In genomic region chr3:81823086-81823485, GRCh38 we compare ENCODE assay signal across 13 cellular contexts.
DNase-seq lines count a peak whose midpoint lies in the region; ATAC-seq and TF ChIP-seq lines count a peak whose summit lies in the region.
"Had no signal": no experiment of that assay in that cellular context is flagged by ENCODE, and none has a peak within 500 bp of the region (broad histone marks: within the 10 kb centered on the region; RNA-seq: fewer than 3 reads in every experiment).

No MANE protein-coding gene starts in this region.

- H3K36me3 Mint-ChIP-seq in WTC11: peaks cover 7% of the 10 kb centered on the region
- H3K36me3 Mint-ChIP-seq: CD4-positive, CD25-positive, alpha-beta regulatory T cell had no signal

- CTCF ChIA-PET in WTC11 (lab: Charles Lee): no interaction called here

- in situ Hi-C loops in gastrocnemius medialis (cut with MboI; ENCODE audit: low sequenced_read_pairs in 4 of 4): no loop called here

- no peak overlapping the region for H3K4me3 ChIP-seq in right atrium auricular region
- H3K4me3 ChIP-seq in BLaER1 treated with 17β-estradiol and CSF1 and Interleukin-3, amounts not matched to agents 10 nM and 100 nM: no peak overlapping the region
- H3K4me3 ChIP-seq in gastrocnemius medialis: no peak overlapping the region
- H3K4me3 ChIP-seq: BLaER1, HAP-1 had no signal

- H3K27me3 ChIP-seq in right atrium auricular region: no peaks in the 10 kb centered on the region
- no peaks in the 10 kb centered on the region for H3K27me3 ChIP-seq in BLaER1 treated with 17β-estradiol and CSF1 and Interleukin-3, amounts not matched to agents 10 nM and 100 nM
- no peaks in the 10 kb centered on the region for H3K27me3 ChIP-seq in gastrocnemius medialis
- H3K27me3 ChIP-seq: BLaER1 had no signal

- POLR2A ChIA-PET in WTC11 (lab: Charles Lee): no interaction called here

- H4K20me1 ChIP-seq in BLaER1 treated with 17β-estradiol and CSF1 and Interleukin-3, amounts not matched to agents 10 nM and 100 nM: no peaks in the 10 kb centered on the region
- H4K20me1 ChIP-seq: BLaER1 had no signal

- no peak overlapping the region for H3K27ac Mint-ChIP-seq in WTC11
- H3K27ac Mint-ChIP-seq: CD4-positive, CD25-positive, alpha-beta regulatory T cell had no signal

- H3K27ac ChIP-seq in right atrium auricular region (no peak overlapping the region), gastrocnemius medialis (peak overlapping the region in 3 of 4 donors; percentile 51 to 74 (median 51))
- H3K27ac ChIP-seq in BLaER1 treated with 17β-estradiol and CSF1 and Interleukin-3, amounts not matched to agents 10 nM and 100 nM: peak overlapping the region in 7 of 11 experiments; percentile 16 to 78 (median 66); a peak in 12 of 22 replicates
- H3K27ac ChIP-seq: 22Rv1, BLaER1 had no signal

- H3K9me3 ChIP-seq in right atrium auricular region (peaks cover 0 to 10% of the 10 kb centered on the region in 2 donors), gastrocnemius medialis (no peaks in the 10 kb centered on the region)
- peaks cover 0 to 15% (median 6%) of the 10 kb centered on the region in 11 experiments; a peak in 9 of 22 replicates for H3K9me3 ChIP-seq in BLaER1 treated with 17β-estradiol and CSF1 and Interleukin-3, amounts not matched to agents 10 nM and 100 nM (replicated peaks in 1 of 11)
- H3K9me3 ChIP-seq: BLaER1, HAP-1 had no signal

- peak overlapping the region in 7 of 11 experiments; percentile 55 to 85 (median 77); a peak in 15 of 22 replicates for H3K4me2 ChIP-seq in BLaER1 treated with 17β-estradiol and CSF1 and Interleukin-3, amounts not matched to agents 10 nM and 100 nM

- no peak overlapping the region for H3K9ac ChIP-seq in BLaER1 treated with 17β-estradiol and CSF1 and Interleukin-3, amounts not matched to agents 10 nM and 100 nM
- H3K9ac ChIP-seq: BLaER1 had no signal

- no peaks in the 10 kb centered on the region for H3K36me3 ChIP-seq in right atrium auricular region
- no peaks in the 10 kb centered on the region for H3K36me3 ChIP-seq in BLaER1 treated with 17β-estradiol and CSF1 and Interleukin-3, amounts not matched to agents 10 nM and 100 nM
- H3K36me3 ChIP-seq in gastrocnemius medialis: no peaks in the 10 kb centered on the region
- H3K36me3 ChIP-seq: BLaER1, HAP-1 had no signal

- H3K9me3 Mint-ChIP-seq in WTC11: peaks cover 25% of the 10 kb centered on the region

- intact Hi-C loops in Right ventricle myocardium superior (cut with DNase I): no loop called here
- intact Hi-C loops in gastrocnemius medialis (cut with DNase I; ENCODE audit: low total_unique reads): no loop called here

- peaks cover 0 to 10% of the 10 kb centered on the region in 2 donors for H3K4me1 ChIP-seq in right atrium auricular region
- H3K4me1 ChIP-seq in BLaER1 treated with 17β-estradiol and CSF1 and Interleukin-3, amounts not matched to agents 10 nM and 100 nM: peaks cover 10 to 27% (median 18%) of the 10 kb centered on the region in 10 experiments
- peaks cover 0 to 9% of the 10 kb centered on the region in 2 donors for H3K4me1 ChIP-seq in gastrocnemius medialis

- no peak for TF ChIP-seq POLR2A in gastrocnemius medialis (IDR thresholded peaks at IDR 0.05)

- no peak overlapping the region for H3K4me3 Mint-ChIP-seq in WTC11
- H3K4me3 Mint-ChIP-seq: CD4-positive, CD25-positive, alpha-beta regulatory T cell had no signal

- H3K4me1 Mint-ChIP-seq in WTC11: peaks cover 27% of the 10 kb centered on the region
- H3K4me1 Mint-ChIP-seq: CD4-positive, CD25-positive, alpha-beta regulatory T cell had no signal

- ATAC-seq in Right ventricle myocardium superior (ENCODE audit: poor library complexity): peak; percentile 58
- ATAC-seq in WTC11: peak; percentile 20; the same call in 1 of the 2 replicates
- no peak for ATAC-seq in gastrocnemius medialis
- ATAC-seq in HG03432 (IDR thresholded peaks at IDR 0.05; ENCODE audit: unreplicated experiment): no peak
- no peak for ATAC-seq in HG02981 (IDR thresholded peaks at IDR 0.05; ENCODE audit: unreplicated experiment)

- DNase-seq in Right ventricle myocardium superior (no peak), right atrium auricular region (ENCODE audit: low spot score) (no peak), WTC11 (ENCODE audit: low spot score) (no peak), gastrocnemius medialis (no peak)
- DNase-seq: CD4-positive, CD25-positive, alpha-beta regulatory T cell; GF-D8; IMR-90 had no signal

- TF ChIP-seq CTCF in right atrium auricular region (IDR thresholded peaks at IDR 0.05) (no peak), WTC11 (IDR thresholded peaks at IDR 0.05) (no peak), gastrocnemius medialis (IDR thresholded peaks at IDR 0.05 in 4 of 5, conservative IDR thresholded peaks at IDR 0.05 in 1 of 5) (no peak)

- H3K27me3 Mint-ChIP-seq in WTC11 (ENCODE audit: low read depth): no peaks in the 10 kb centered on the region
- H3K27me3 Mint-ChIP-seq: CD4-positive, CD25-positive, alpha-beta regulatory T cell had no signal

TF ChIP-seq in WTC11, 78 proteins besides CTCF, POLR2A, EP300 and RAD21:
- TF ChIP-seq NFYB (CRISPR knock-in tag; conservative IDR thresholded peaks at IDR 0.05; ENCODE audit: low read depth): no peak
- no peak for TF ChIP-seq OVOL2 (CRISPR knock-in tag; IDR thresholded peaks at IDR 0.05; ENCODE audit: borderline replicate concordance)
- TF ChIP-seq SP1 (CRISPR knock-in tag; conservative IDR thresholded peaks at IDR 0.05): no peak
- no peak for TF ChIP-seq ZNF219 (CRISPR knock-in tag; IDR thresholded peaks at IDR 0.05; ENCODE audit: borderline replicate concordance)
- no peak for TF ChIP-seq ZNF281 (CRISPR knock-in tag; IDR thresholded peaks at IDR 0.05)
- no peak for TF ChIP-seq ETV6 (CRISPR knock-in tag; IDR thresholded peaks at IDR 0.05)
- no peak for TF ChIP-seq ZBTB21 (CRISPR knock-in tag; IDR thresholded peaks at IDR 0.05; ENCODE audit: borderline replicate concordance)
- TF ChIP-seq RELA (CRISPR knock-in tag; IDR thresholded peaks at IDR 0.05; ENCODE audit: borderline replicate concordance): no peak
- no peak for TF ChIP-seq NR3C1 (CRISPR knock-in tag; conservative IDR thresholded peaks at IDR 0.05; ENCODE audit: low read depth)
- no peak for TF ChIP-seq ZNF425 (CRISPR knock-in tag; conservative IDR thresholded peaks at IDR 0.05)
- TF ChIP-seq TP53 (CRISPR knock-in tag; IDR thresholded peaks at IDR 0.05): no peak
- TF ChIP-seq E2F1 (CRISPR knock-in tag; IDR thresholded peaks at IDR 0.05): no peak
- TF ChIP-seq USF2 (CRISPR knock-in tag; IDR thresholded peaks at IDR 0.05): no peak
- no peak for TF ChIP-seq ZNF671 (CRISPR knock-in tag; IDR thresholded peaks at IDR 0.05)
- no peak for TF ChIP-seq KAT7 (CRISPR knock-in tag; IDR thresholded peaks at IDR 0.05; ENCODE audit: borderline replicate concordance)
TF ChIP-seq in WTC11: peak in this region for 0.

Comparison
In these comparisons a context has a peak if more than half of its experiments do, and no peak if none do; other contexts are left out.
1. ATAC-seq: peak in Right ventricle myocardium superior (single experiment) and WTC11 (single experiment); none in gastrocnemius medialis (0 of 2), HG03432 (single experiment) and HG02981 (single experiment).
2. H3K27ac ChIP-seq: peak in BLaER1 treated with 17β-estradiol and CSF1 and Interleukin-3, amounts not matched to agents 10 nM and 100 nM (7 of 11) and gastrocnemius medialis (3 of 4); none in right atrium auricular region (0 of 2).